29 cellular contexts compared by ENCODE assay signal in the genomic region with DNA sequence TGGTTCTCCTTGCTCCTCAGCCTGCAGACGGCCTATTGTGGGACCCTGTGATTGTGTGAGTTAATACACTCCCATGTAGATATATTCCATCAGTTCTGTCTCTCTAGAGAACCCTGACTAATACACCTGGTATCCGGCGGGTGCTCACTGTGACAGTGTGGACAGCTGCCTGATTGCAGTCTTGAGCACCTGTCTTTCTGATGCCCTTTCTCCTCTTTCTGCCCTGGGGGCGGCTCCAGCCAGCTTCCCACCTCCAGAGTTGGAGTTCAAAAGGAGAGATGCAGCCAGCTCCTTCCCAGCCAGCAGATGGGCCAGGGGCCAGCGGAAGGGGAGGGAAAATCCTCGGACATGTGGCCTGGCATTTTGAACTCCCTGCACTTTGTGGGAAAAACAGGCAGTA. TPM values are rescaled to one million over a fixed set of nuclear protein-coding genes. Genes with fewer than 3 reads are reported as not detected.
DNase-seq lines count a peak whose midpoint lies in the region; ATAC-seq and TF ChIP-seq lines count a peak whose summit lies in the region.
"Had no signal": no experiment of that assay in that cellular context is flagged by ENCODE, and none has a peak within 500 bp of the region (broad histone marks: within the 10 kb centered on the region; RNA-seq: fewer than 3 reads in every experiment).

No MANE protein-coding gene starts in this region.

- H3K27me3 ChIP-seq in Caco-2 (replicated peaks; ENCODE audit: control insufficient read depth, insufficient read depth, low read length) (no peaks in the 10 kb centered on the region), WERI-Rb-1 (ENCODE audit: insufficient read depth, low read depth, severe bottlenecking) (no peaks in the 10 kb centered on the region), neuronal stem cell (ENCODE audit: control insufficient read depth in 3 of 3, insufficient read depth in 3 of 3, low read depth in 1 of 3, low read length in 3 of 3) (peaks cover 0 to 3% (median 0%) of the 10 kb centered on the region in 3 experiments), ascending aorta (no peaks in the 10 kb centered on the region)
- H3K27me3 ChIP-seq: left lung, Peyer's patch, right lobe of liver, vagina had no signal

- H3K4ac ChIP-seq in neuronal stem cell (ENCODE audit: low read length), result no peak overlapping the region

- ATAC-seq in HG03095 (IDR thresholded peaks at IDR 0.05; ENCODE audit: unreplicated experiment) (no peak), HG02610 (IDR thresholded peaks at IDR 0.05; ENCODE audit: unreplicated experiment) (no peak)
- ATAC-seq: activated CD8-positive, alpha-beta memory T cell treated with anti-CD3 and anti-CD28 coated beads, Interleukin-2, amount 10 ng/mL, durations not matched to agents 7 days and 5 days; activated naive CD8-positive, alpha-beta T cell treated with anti-CD3 and anti-CD28 coated beads, Interleukin-2, amount 50 U/mL, for 24 hours; activated T-cell treated with anti-CD3 and anti-CD28 coated beads, Interleukin-2, amount 50 U/mL, for 4 hours; left lung; right lobe of liver; stimulated activated naive CD8-positive, alpha-beta T cell treated with anti-CD3 and anti-CD28 coated beads, Interleukin-15, amount 100 ng/mL, for 72 hours had no signal

- H3K36me3 Mint-ChIP-seq in Caco-2 (ENCODE audit: insufficient read depth, unreplicated experiment), result no peaks in the 10 kb centered on the region
- H3K36me3 Mint-ChIP-seq: activated CD8-positive, alpha-beta memory T cell treated with anti-CD3 and anti-CD28 coated beads, Interleukin-2, amount 10 ng/mL, durations not matched to agents 7 days and 5 days; IgD-negative memory B cell had no signal

- no TSS peak for BruUV-seq in Caco-2 (replicated peaks; lab: Mats Ljungman, UMichigan)

- no peak overlapping the region for H3K4me3 Mint-ChIP-seq in Caco-2 (ENCODE audit: unreplicated experiment)
- H3K4me3 Mint-ChIP-seq: activated CD8-positive, alpha-beta memory T cell treated with anti-CD3 and anti-CD28 coated beads, Interleukin-2, amount 10 ng/mL, durations not matched to agents 7 days and 5 days; activated naive CD8-positive, alpha-beta T cell treated with anti-CD3 and anti-CD28 coated beads, Interleukin-2, amount 50 U/mL, for 24 hours; activated T-cell treated with anti-CD3 and anti-CD28 coated beads, Interleukin-2, amount 50 U/mL, for 4 hours; dendritic cell treated with granulocyte-macrophage colony-stimulating factor and Interleukin-4, amounts not matched to agents 40 ng/mL and 50 ng/mL, for 4 days; IgD-negative memory B cell; stimulated activated naive CD8-positive, alpha-beta T cell treated with anti-CD3 and anti-CD28 coated beads, Interleukin-15, amount 100 ng/mL, for 72 hours had no signal

- no peak for TF ChIP-seq CTCF in Caco-2 (IDR thresholded peaks at IDR 0.05; ENCODE audit: insufficient read depth in 1 of 2, low read depth in 1 of 2, low read length in 1 of 2, severe bottlenecking in 1 of 2, unreplicated experiment in 1 of 2)
- no peak for TF ChIP-seq CTCF in WERI-Rb-1 (IDR thresholded peaks at IDR 0.05; ENCODE audit: low read depth, low read length)
- TF ChIP-seq CTCF in ascending aorta (IDR thresholded peaks at IDR 0.05), result no peak

- DNase-seq in Caco-2, result peak; percentile 64 to 81
- peak; percentile 9 for DNase-seq in M059J (ENCODE audit: low read depth)
- peak; percentile 30 for DNase-seq in WERI-Rb-1
- DNase-seq in neuronal stem cell (ENCODE audit: low spot score), result no peak
- no peak for DNase-seq in ascending aorta (ENCODE audit: low spot score in 2 of 2)
- DNase-seq: activated CD4-positive, CD25-positive, alpha-beta regulatory T cell; activated CD8-positive, alpha-beta memory T cell treated with anti-CD3 and anti-CD28 coated beads, Interleukin-2, amount 10 ng/mL, durations not matched to agents 7 days and 5 days; activated naive CD4-positive, alpha-beta T cell; activated naive CD8-positive, alpha-beta T cell treated with anti-CD3 and anti-CD28 coated beads, Interleukin-2, amount 50 U/mL, for 24 hours; activated T-cell treated with anti-CD3 and anti-CD28 coated beads, Interleukin-2, amount 50 U/mL, for 4 hours; central memory CD4-positive, alpha-beta T cell; mesenchymal stem cell; NCI-H1048; NCI-H2029 treated with DMSO at 0.1 percent for 48 hours; NCI-H524 treated with DMSO at 0.1 percent for 48 hours; Peyer's patch; stimulated activated CD4-positive, alpha-beta T cell treated with anti-CD3 and anti-CD28 coated beads, Interleukin-12 subunit alpha, Interleukin-12 subunit beta, amount 100 ng/mL, for 4 hours; stimulated activated CD4-positive, alpha-beta T cell treated with anti-CD3 and anti-CD28 coated beads, Interleukin-2, amount 100 ng/mL, for 48 hours; stimulated activated naive CD8-positive, alpha-beta T cell treated with anti-CD3 and anti-CD28 coated beads, Interleukin-15, amount 100 ng/mL, for 72 hours; T-helper 1 cell had no signal

- no peak overlapping the region for H3K14ac ChIP-seq in neuronal stem cell (ENCODE audit: low read length)

- H3K27ac Mint-ChIP-seq in Caco-2 (ENCODE audit: unreplicated experiment), result no peak overlapping the region
- H3K27ac Mint-ChIP-seq: activated CD8-positive, alpha-beta memory T cell treated with anti-CD3 and anti-CD28 coated beads, Interleukin-2, amount 10 ng/mL, durations not matched to agents 7 days and 5 days; activated naive CD8-positive, alpha-beta T cell treated with anti-CD3 and anti-CD28 coated beads, Interleukin-2, amount 50 U/mL, for 24 hours; dendritic cell treated with granulocyte-macrophage colony-stimulating factor and Interleukin-4, amounts not matched to agents 40 ng/mL and 50 ng/mL, for 4 days; progenitor cell of endocrine pancreas; stimulated activated naive CD8-positive, alpha-beta T cell treated with anti-CD3 and anti-CD28 coated beads, Interleukin-15, amount 100 ng/mL, for 72 hours had no signal

- H2AFZ ChIP-seq in neuronal stem cell (ENCODE audit: low read length), result no peak overlapping the region

- H3K27ac ChIP-seq in WERI-Rb-1 (no peak overlapping the region), neuronal stem cell (replicated peaks; ENCODE audit: low read length) (no peak overlapping the region), ascending aorta (no peak overlapping the region)
- H3K27ac ChIP-seq: left lung, Peyer's patch, right lobe of liver, vagina had no signal

- H4K91ac ChIP-seq in neuronal stem cell (ENCODE audit: low read depth, low read length, poor library complexity), result no peak overlapping the region

- H3K23ac ChIP-seq in neuronal stem cell (ENCODE audit: low read depth, low read length, poor library complexity), result no peak overlapping the region

- WGBS in neuronal stem cell (ENCODE audit: extremely low coverage in 2 of 2, insufficient read length in 2 of 2, insufficient replicate concordance in 1 of 2), 2 donors, result no CpG with 5 or more reads among the region's 6 CpGs

- H4K8ac ChIP-seq in neuronal stem cell (ENCODE audit: low read depth, low read length), result peak overlapping the region; percentile 58

- CTCF ChIA-PET in Caco-2 (lab: Charles Lee), result interaction anchor here (1.3 to 1.6 kb wide), 2 partner anchors 39 to 104 kb away, joined by 7 to 8 read pairs; no protein-coding TSS in a partner anchor

- H3K4me2 ChIP-seq in neuronal stem cell (ENCODE audit: insufficient read depth, low read length, poor library complexity, severe bottlenecking), result no peak overlapping the region

- no peak overlapping the region for H2BK15ac ChIP-seq in neuronal stem cell (ENCODE audit: low read length)

- no peak overlapping the region for H3K18ac ChIP-seq in neuronal stem cell (ENCODE audit: low read length)

- POLR2A ChIA-PET in Caco-2 (lab: Charles Lee), result no interaction called here

- no peaks in the 10 kb centered on the region for H3K79me1 ChIP-seq in neuronal stem cell (ENCODE audit: low read depth, low read length)

- peaks cover 8% of the 10 kb centered on the region for H3K4me1 Mint-ChIP-seq in Caco-2 (ENCODE audit: low read depth, unreplicated experiment)

- peaks cover 16% of the 10 kb centered on the region for H3K4me1 ChIP-seq in Caco-2
- H3K4me1 ChIP-seq in neuronal stem cell (ENCODE audit: control insufficient read depth in 2 of 2, insufficient read depth in 1 of 2, low read depth in 1 of 2, low read length in 2 of 2), result peaks cover 0 to 4% of the 10 kb centered on the region in 2 donors
- H3K4me1 ChIP-seq in ascending aorta, result peaks cover 10 to 11% of the 10 kb centered on the region in 2 donors
- H3K4me1 ChIP-seq: HAP-1, right lobe of liver had no signal

- peak overlapping the region; percentile 22 for H2AK5ac ChIP-seq in neuronal stem cell (ENCODE audit: low read depth, low read length)

- no peak overlapping the region for H2BK5ac ChIP-seq in neuronal stem cell (ENCODE audit: low read length)

- H3K36me3 ChIP-seq in Caco-2 (ENCODE audit: control insufficient read depth, insufficient read depth, low read length) (no peaks in the 10 kb centered on the region), WERI-Rb-1 (no peaks in the 10 kb centered on the region), neuronal stem cell (replicated peaks in 1 of 2; ENCODE audit: control insufficient read depth in 2 of 2, insufficient read depth in 2 of 2, low read length in 2 of 2) (no peaks in the 10 kb centered on the region), ascending aorta (no peaks in the 10 kb centered on the region)
- H3K36me3 ChIP-seq: HAP-1, left lung, Peyer's patch, right lobe of liver, vagina had no signal

- intact Hi-C loops in Caco-2 (cut with micrococcal nuclease; ENCODE audit: unreplicated experiment), result no loop called here
- intact Hi-C loops in ascending aorta (cut with DNase I), result no loop called here

- H3K9ac ChIP-seq in neuronal stem cell (ENCODE audit: low read depth, low read length, poor library complexity), result no peak overlapping the region

- H2BK120ac ChIP-seq in neuronal stem cell (ENCODE audit: low read depth, low read length), result no peak overlapping the region

- no peaks in the 10 kb centered on the region for H3K9me3 Mint-ChIP-seq in Caco-2 (ENCODE audit: unreplicated experiment)
- H3K9me3 Mint-ChIP-seq: dendritic cell treated with granulocyte-macrophage colony-stimulating factor and Interleukin-4, amounts not matched to agents 40 ng/mL and 50 ng/mL, for 4 days had no signal

- H3K9me3 ChIP-seq in Caco-2 (peaks cover 6% of the 10 kb centered on the region; the same call in 1 of the 2 replicates), WERI-Rb-1 (ENCODE audit: severe bottlenecking) (no peaks in the 10 kb centered on the region), neuronal stem cell (replicated peaks in 1 of 2; ENCODE audit: control insufficient read depth in 2 of 2, insufficient read depth in 1 of 2, low read depth in 1 of 2, low read length in 2 of 2) (peaks cover 0 to 5% of the 10 kb centered on the region in 2 donors), ascending aorta (peaks cover 0 to 3% of the 10 kb centered on the region in 2 donors)
- H3K9me3 ChIP-seq: HAP-1, left lung, Peyer's patch, right lobe of liver, vagina had no signal

- H3K27me3 Mint-ChIP-seq in Caco-2 (ENCODE audit: insufficient read depth, unreplicated experiment), result no peaks in the 10 kb centered on the region
- H3K27me3 Mint-ChIP-seq: activated CD8-positive, alpha-beta memory T cell treated with anti-CD3 and anti-CD28 coated beads, Interleukin-2, amount 10 ng/mL, durations not matched to agents 7 days and 5 days had no signal

- H2BK12ac ChIP-seq in neuronal stem cell (ENCODE audit: low read length), result no peak overlapping the region

- no peak overlapping the region for H3K4me3 ChIP-seq in Caco-2 (ENCODE audit: low read depth, low read length)
- H3K4me3 ChIP-seq in WERI-Rb-1 (ENCODE audit: low read depth, low read length), result no peak overlapping the region
- no peak overlapping the region for H3K4me3 ChIP-seq in neuronal stem cell (ENCODE audit: low read length in 2 of 2)
- no peak overlapping the region for H3K4me3 ChIP-seq in ascending aorta
- H3K4me3 ChIP-seq: HAP-1, left lung, Peyer's patch, right lobe of liver, vagina had no signal

RNA-seq across cellular contexts. Expression of gene SMIM38, which starts 15.0 kb away (rescaled TPM):
- total RNA-seq in Caco-2 (2022) (0.12 and 0.66 TPM in 2 replicates), ascending aorta (3.1 TPM)
- total RNA-seq in M059J (2014; rRNA removed; shearing (Covaris generic)), result not detected in 2 replicates
- 0.26 TPM for polyA plus RNA-seq in neuronal stem cell (2013, experiment 1 of 2)
- polyA plus RNA-seq in neuronal stem cell (2013, experiment 2 of 2), result 0.36 TPM
- total RNA-seq: right lobe of liver had no signal
- polyA plus RNA-seq: IgD-negative memory B cell had no signal

Comparison
In these comparisons a context has a peak if more than half of its experiments do, and no peak if none do; other contexts are left out.
1. DNase-seq: peak in Caco-2 (2 of 2), M059J (single experiment) and WERI-Rb-1 (single experiment); none in neuronal stem cell (single experiment) and ascending aorta (0 of 2).